20 cellular contexts compared by ENCODE assay signal in genomic region chr14:67536087-67536486, GRCh38.
"Had no signal": no experiment of that assay in that cellular context is flagged by ENCODE, and none has a peak within 500 bp of the region (broad histone marks: within the 10 kb centered on the region; RNA-seq: fewer than 3 reads in every experiment).

No MANE protein-coding gene starts in this region.

- H3K4me3 ChIP-seq: left lung, lung, spleen, tibial nerve had no signal

- FAIRE-seq: bronchial epithelial cell had no signal

- H3K27ac ChIP-seq: left lung, spleen, tibial nerve had no signal

- H3K9me3 ChIP-seq: left lung, spleen, tibial nerve had no signal

- DNase-seq: activated CD4-positive, alpha-beta T cell treated with anti-CD3 and anti-CD28 coated beads for 4 hours; activated CD4-positive, alpha-beta T cell treated with anti-CD3 and anti-CD28 coated beads, Interleukin-2, amount 50 U/mL, for 48 hours; activated CD4-positive, CD25-positive, alpha-beta regulatory T cell; activated effector memory CD4-positive, alpha-beta T cell treated with Interleukin-2 at 50 U/mL for 16 hours; activated naive CD4-positive, alpha-beta T cell treated with anti-CD3 and anti-CD28 coated beads for 36 hours; activated naive CD8-positive, alpha-beta T cell treated with anti-CD3 and anti-CD28 coated beads, Interleukin-2, amount 10 ng/mL, durations not matched to agents 7 days and 5 days; activated T-cell treated with anti-CD3 and anti-CD28 coated beads, Interleukin-2, amount 50 U/mL, for 72 hours; amniotic stem cell; effector CD4-positive, alpha-beta T cell; erythroblast; foreskin fibroblast; left lung; naive thymus-derived CD4-positive, alpha-beta T cell; spleen; stimulated activated CD4-positive, alpha-beta T cell treated with anti-CD3 and anti-CD28 coated beads, Interleukin-4, amount 100 ng/mL, for 24 hours; stimulated activated naive CD4-positive, alpha-beta T cell treated with Interleukin-2 at 50 U/mL for 16 hours; T-helper 9 cell had no signal

- H3K27me3 ChIP-seq: tibial nerve had no signal

- H3K36me3 ChIP-seq: left lung, spleen, tibial nerve had no signal
